8 cellular contexts compared by ENCODE assay signal in genomic region chr1:25031601-25031965, GRCh38.
DNase-seq lines count a peak whose midpoint lies in the region; ATAC-seq, FAIRE-seq and TF ChIP-seq lines count a peak whose summit lies in the region.

No MANE protein-coding gene starts in this region.

- H3K36me3 Mint-ChIP-seq in memory B cell = no peaks in the 10 kb centered on the region

- H3K4me3 Mint-ChIP-seq in memory B cell = no peak overlapping the region

- H3K9me3 Mint-ChIP-seq in memory B cell = no peaks in the 10 kb centered on the region

- peak overlapping the region; percentile 94 for H3K27ac Mint-ChIP-seq in memory B cell

- H3K4me1 Mint-ChIP-seq in memory B cell = peaks cover 61% of the 10 kb centered on the region

- H3K27ac ChIP-seq in substantia nigra (ENCODE audit: low read depth, low read length, poor library complexity, severe bottlenecking) = no peak overlapping the region

- DNase-seq in GM12891 (ENCODE audit: insufficient read length, low spot score) (no peak), memory B cell (ENCODE audit: low spot score in 2 of 2) (no peak), NCI-H69 (lab: John Stamatoyannopoulos, UW) (no peak), HCEC 1CT (no peak), substantia nigra (lab: John Stamatoyannopoulos, UW) (no peak), dermis blood vessel endothelial cell (no peak)
- DNase-seq in activated CD4-positive, alpha-beta T cell treated with anti-CD3 and anti-CD28 coated beads for 48 hours = peak; percentile 75

- FAIRE-seq in GM12891 (lab: Jason Lieb, UNC) = no peak

- ATAC-seq in HG02798 (IDR thresholded peaks at IDR 0.05; ENCODE audit: poor library complexity, unreplicated experiment) (peak; percentile 11), memory B cell (ENCODE audit: low read depth) (peak; percentile 4)

- peak; percentile 79 for TF ChIP-seq POLR2A in GM12891 (IDR thresholded peaks at IDR 0.05; ENCODE audit: low read depth, low read length)

- H3K27me3 Mint-ChIP-seq in memory B cell = no peaks in the 10 kb centered on the region

TF ChIP-seq in GM12891, 5 proteins besides CTCF, POLR2A, EP300 and RAD21:
- TF ChIP-seq PAX5 (IDR thresholded peaks at IDR 0.05; ENCODE audit: insufficient read depth, low read length, severe bottlenecking) (no peak), TAF1 (IDR thresholded peaks at IDR 0.05; ENCODE audit: low read depth, low read length) (peak; percentile 18; the same call in 1 of the 2 replicates), POU2F2 (IDR thresholded peaks at IDR 0.05; ENCODE audit: low read depth, low read length) (peak; percentile 7; the same call in 1 of the 2 replicates), POLR2AphosphoS5 (IDR thresholded peaks at IDR 0.05; ENCODE audit: low read depth, low read length) (peak; percentile 78; the same call in 1 of the 2 replicates), SPI1 (IDR thresholded peaks at IDR 0.05; ENCODE audit: low read depth, low read length) (no peak)
TF ChIP-seq in GM12891: peak in this region for 3.
